8 cellular contexts compared by ENCODE assay signal in genomic region chr10:101694674-101695403, GRCh38. TPM values are rescaled to one million over a fixed set of nuclear protein-coding genes. Genes with fewer than 3 reads are reported as not detected.
DNase-seq lines count a peak whose midpoint lies in the region; ATAC-seq and TF ChIP-seq lines count a peak whose summit lies in the region.

FBXW4 (minus strand) TSS chr10:101695170; CDS start chr10:101695105, 65 bp downstream.

- WGBS in lower leg skin, 2 donors = 0 to 1% methylated on average over 42 to 55 of the region's 70 CpGs

- 0 out of 2 replicates have a peak, but pooled peaks cover 7% of the 10 kb centered on the region for H3K36me3 Mint-ChIP-seq in HFFc6 (ENCODE audit: low read depth)

- DNase-seq in HFFc6 (no peak), NCI-H1092 treated with DMSO at 0.1 percent for 48 hours (lab: John Stamatoyannopoulos, UW) (peak; percentile 40), dorsolateral prefrontal cortex (peak in 8 of 10 donors; percentile 30 to 78 (median 50)), lower leg skin (ENCODE audit: low spot score in 2 of 2) (peak; percentile 27 to 89), NCI-H524 treated with DMSO at 0.1 percent for 48 hours (lab: John Stamatoyannopoulos, UW) (no peak)
- peak; percentile 61 to 66 for DNase-seq in activated CD4-positive, alpha-beta T cell treated with anti-CD3 and anti-CD28 coated beads, Interleukin-2, amount 50 U/mL, for 4 hours
- DNase-seq in stimulated activated CD4-positive, alpha-beta T cell treated with anti-CD3 and anti-CD28 coated beads, Interleukin-4, amount 100 ng/mL, for 48 hours (ENCODE audit: low read depth in 2 of 2) = peak; percentile 58 to 65

- peaks cover 49% of the 10 kb centered on the region for H3K4me1 Mint-ChIP-seq in HFFc6 (ENCODE audit: low read depth)

- H3K27ac Mint-ChIP-seq in HFFc6 = peak within 1 kb of the TSS; percentile 99

- H3K27me3 Mint-ChIP-seq in HFFc6 (ENCODE audit: insufficient read depth) = 0 out of 2 replicates have a peak, but pooled peaks cover 2% of the 10 kb centered on the region

- peak; percentile 57 for ATAC-seq in GM18505 (IDR thresholded peaks at IDR 0.05; ENCODE audit: unreplicated experiment)

- TF ChIP-seq POLR2A in GM18505 (IDR thresholded peaks at IDR 0.05; ENCODE audit: borderline replicate concordance, extremely low read depth, insufficient read depth, insufficient read length) = peak; percentile 85
- no peak for TF ChIP-seq POLR2A in lower leg skin (IDR thresholded peaks at IDR 0.05)

- intact Hi-C loops in dorsolateral prefrontal cortex (cut with DNase I) (loop anchor here in 1 of 2 donors (5.0 kb wide), 2 partner anchors 87 to 93 kb away; partner anchors contain the start of gene NPM3), lower leg skin (cut with DNase I; ENCODE audit: low total_unique reads) (no loop called here)

- H3K4me3 Mint-ChIP-seq in HFFc6 = peak within 1 kb of the TSS; percentile 97

- H3K9me3 Mint-ChIP-seq in HFFc6 = no peaks in the 10 kb centered on the region

- no peaks in the 10 kb centered on the region for H3K27me3 ChIP-seq in dorsolateral prefrontal cortex

- peak within 1 kb of the TSS; percentile 35 to 99 (median 95) for H3K27ac ChIP-seq in dorsolateral prefrontal cortex

- no peak for TF ChIP-seq CTCF in HFFc6 (IDR thresholded peaks at IDR 0.05)
- TF ChIP-seq CTCF in dorsolateral prefrontal cortex (IDR thresholded peaks at IDR 0.05 in 54 of 56, conservative IDR thresholded peaks at IDR 0.05 in 2 of 56; ENCODE audit: low read depth in 1 of 56, partially characterized antibody in 56 of 56) = peak in 1 of 56 donors; percentile 13
- no peak for TF ChIP-seq CTCF in lower leg skin (IDR thresholded peaks at IDR 0.05)

- H3K4me3 ChIP-seq in dorsolateral prefrontal cortex (peak within 1 kb of the TSS; percentile 47 to 93 (median 84)), lower leg skin (ENCODE audit: low read depth, poor library complexity, severe bottlenecking) (peak within 1 kb of the TSS; percentile 90)

RNA-seq across cellular contexts. Expression of gene FBXW4, which starts in this region (rescaled TPM):
- total RNA-seq in HFFc6 (2021; fragmentation: NEBNext Ultra II Directional; extraction: Animal tissue kit (Norgen Biotek cat#: 25700)) = 10 to 100 TPM; 22.9 to 33.3 (median 28.8) TPM
- total RNA-seq in dorsolateral prefrontal cortex = 100 to 1,000 TPM in 38 of 120 experiments, 10 to 100 TPM in 82; 67.1 to 176 (median 93.7) TPM
- total RNA-seq in lower leg skin = 100 to 1,000 TPM in 1 of 4 donors, 10 to 100 TPM in 3; 51.9 to 102 (median 69.6) TPM

Comparison
In these comparisons a context has a peak if more than half of its experiments do, and no peak if none do; other contexts are left out.
1. DNase-seq: peak in NCI-H1092 treated with DMSO at 0.1 percent for 48 hours (single experiment), activated CD4-positive, alpha-beta T cell treated with anti-CD3 and anti-CD28 coated beads, Interleukin-2, amount 50 U/mL, for 4 hours (2 of 2), dorsolateral prefrontal cortex (8 of 10), lower leg skin (2 of 2) and stimulated activated CD4-positive, alpha-beta T cell treated with anti-CD3 and anti-CD28 coated beads, Interleukin-4, amount 100 ng/mL, for 48 hours (2 of 2); none in HFFc6 (single experiment) and NCI-H524 treated with DMSO at 0.1 percent for 48 hours (single experiment).